Comparison of ENCODE assay signal across 23 cellular contexts in genomic region chr9:132011309-132011708, GRCh38.
DNase-seq lines count a peak whose midpoint lies in the region; ATAC-seq, FAIRE-seq and TF ChIP-seq lines count a peak whose summit lies in the region.
"Had no signal": no experiment of that assay in that cellular context is flagged by ENCODE, and none has a peak within 500 bp of the region (broad histone marks: within the 10 kb centered on the region; RNA-seq: fewer than 3 reads in every experiment).

No MANE protein-coding gene starts in this region.

- TF ChIP-seq CTCF in DOHH2 (IDR thresholded peaks at IDR 0.05; ENCODE audit: low read depth, low read length, poor library complexity, severe bottlenecking) (no peak), OCI-LY7 (conservative IDR thresholded peaks at IDR 0.05; ENCODE audit: low read length) (no peak), K562 (IDR thresholded peaks at IDR 0.05 in 2 of 3, conservative IDR thresholded peaks at IDR 0.05 in 1 of 3; ENCODE audit: insufficient read depth in 2 of 3, low read depth in 1 of 3, low read length in 3 of 3) (no peak), chondrocyte (IDR thresholded peaks at IDR 0.05) (no peak)

- POLR2A ChIA-PET in OCI-LY7 (lab: Charles Lee) (interaction anchor here (0.6 to 2.0 kb wide), 3 partner anchors 8 to 10 kb away, joined by 3 to 6 read pairs (median 4); no protein-coding TSS in a partner anchor), K562 (lab: Yijun Ruan, JAX) (interaction anchor here (0.6 to 1.4 kb wide), 3 partner anchors 10 to 22 kb away, joined by 3 to 4 read pairs (median 3); no protein-coding TSS in a partner anchor)

- no peak overlapping the region for H3K27ac ChIP-seq in BLaER1
- H3K27ac ChIP-seq in DOHH2 (ENCODE audit: low read depth, low read length) = peak overlapping the region; percentile 88
- peak overlapping the region; percentile 43 for H3K27ac ChIP-seq in OCI-LY7 (ENCODE audit: low read depth, low read length, poor library complexity, severe bottlenecking)
- no peak overlapping the region for H3K27ac ChIP-seq in K562 (ENCODE audit: extremely low read depth, low read depth, low read length)
- H3K27ac ChIP-seq: BLaER1 treated with 17β-estradiol and CSF1 and Interleukin-3, amounts not matched to agents 10 nM and 100 nM; C4-2B had no signal

- H3K36me3 Mint-ChIP-seq in chondrocyte (ENCODE audit: low read depth) = peaks cover 5% of the 10 kb centered on the region

- no peak overlapping the region for H3K4me3 Mint-ChIP-seq in chondrocyte (ENCODE audit: unreplicated experiment)
- H3K4me3 Mint-ChIP-seq: CD4-positive, alpha-beta T cell; CD8-positive, alpha-beta T cell had no signal

- H3K27me3 Mint-ChIP-seq in chondrocyte (ENCODE audit: low read depth) = no peaks in the 10 kb centered on the region
- H3K27me3 Mint-ChIP-seq: CD4-positive, alpha-beta T cell had no signal

- DNase-seq in OCI-LY7 (ENCODE audit: low spot score) = no peak
- no peak for DNase-seq in K562 (ENCODE audit: extremely low read depth in 1 of 4, low spot score in 3 of 4)
- DNase-seq in hypothalamus (lab: John Stamatoyannopoulos, UW) = no peak
- DNase-seq in DMS79 (lab: John Stamatoyannopoulos, UW) = no peak
- DNase-seq in chondrocyte (ENCODE audit: low spot score) = no peak
- DNase-seq: 8988T; ACHN; BE2C; Caco-2; Calu3; CD4-positive, alpha-beta T cell; CD8-positive, alpha-beta T cell; DND-41; GF-D8 had no signal

- TF ChIP-seq EP300 in K562 (IDR thresholded peaks at IDR 0.05; ENCODE audit: low read length) = no peak

- H3K36me3 ChIP-seq in BLaER1 (peaks cover 16% of the 10 kb centered on the region; the same call in 1 of the 2 replicates), DOHH2 (ENCODE audit: control insufficient read depth, low read length) (peaks cover 22% of the 10 kb centered on the region), OCI-LY7 (ENCODE audit: insufficient read depth, low read length) (peaks cover 15% of the 10 kb centered on the region), K562 (ENCODE audit: control insufficient read depth, insufficient read depth, low read length) (no peaks in the 10 kb centered on the region; the same call in 2 of the 3 replicates)
- H3K36me3 ChIP-seq: BE2C had no signal

- H3K9ac ChIP-seq in BLaER1 (no peak overlapping the region), K562 (ENCODE audit: insufficient read depth in 1 of 2, low read depth in 2 of 2, low read length in 2 of 2) (no peak overlapping the region)
- H3K9ac ChIP-seq: BLaER1 treated with 17β-estradiol and CSF1 and Interleukin-3, amounts not matched to agents 10 nM and 100 nM had no signal

- H3K9me3 ChIP-seq in BLaER1 = no peaks in the 10 kb centered on the region
- no peaks in the 10 kb centered on the region for H3K9me3 ChIP-seq in DOHH2 (ENCODE audit: control insufficient read depth, insufficient read depth, low read length)
- no peaks in the 10 kb centered on the region for H3K9me3 ChIP-seq in OCI-LY7 (ENCODE audit: low read length)
- H3K9me3 ChIP-seq in K562 (replicated peaks; ENCODE audit: control insufficient read depth, insufficient read depth, low read depth, low read length) = no peaks in the 10 kb centered on the region
- H3K9me3 ChIP-seq: BE2C; BLaER1 treated with 17β-estradiol and CSF1 and Interleukin-3, amounts not matched to agents 10 nM and 100 nM; Caco-2 had no signal

- in situ Hi-C loops in K562 (cut with MboI) = no loop called here

- H4K20me1 ChIP-seq in BLaER1 = peaks cover 11% of the 10 kb centered on the region
- no peaks in the 10 kb centered on the region for H4K20me1 ChIP-seq in DOHH2 (ENCODE audit: control insufficient read depth, insufficient read depth, low read depth, low read length)
- no peaks in the 10 kb centered on the region for H4K20me1 ChIP-seq in OCI-LY7 (ENCODE audit: insufficient read depth, low read length)
- H4K20me1 ChIP-seq in K562 (replicated peaks; ENCODE audit: control insufficient read depth, insufficient read depth, low read length) = peaks cover 5% of the 10 kb centered on the region; the same call in 1 of the 2 replicates

- CTCF ChIA-PET in OCI-LY7 (lab: Charles Lee; ENCODE audit: unreplicated experiment) = no interaction called here
- CTCF ChIA-PET in K562 (lab: Yijun Ruan, JAX; ENCODE audit: low intra/inter-chr PET ratio) = no interaction called here

- no peak for TF ChIP-seq POLR2A in K562 (conservative IDR thresholded peaks at IDR 0.05)

- H3K79me2 ChIP-seq in DOHH2 (ENCODE audit: control insufficient read depth, low read length) = peaks cover 24% of the 10 kb centered on the region
- H3K79me2 ChIP-seq in OCI-LY7 (ENCODE audit: insufficient read depth, low read depth, low read length) = no peaks in the 10 kb centered on the region
- H3K79me2 ChIP-seq in K562 (ENCODE audit: control insufficient read depth, insufficient read depth, low read length) = no peaks in the 10 kb centered on the region

- no peak for FAIRE-seq in K562 (lab: Jason Lieb, UNC)
- FAIRE-seq: A204.1, D721Med, G401.6, GM12891, GM19239 had no signal

- TF ChIP-seq RAD21 in K562 (CRISPR knock-in tag; conservative IDR thresholded peaks at IDR 0.05 in 1 of 2, IDR thresholded peaks at IDR 0.05 in 1 of 2) = no peak

- no peaks in the 10 kb centered on the region for H3K9me3 Mint-ChIP-seq in chondrocyte (ENCODE audit: low read depth)
- H3K9me3 Mint-ChIP-seq: CD4-positive, alpha-beta T cell; CD8-positive, alpha-beta T cell had no signal

- intact Hi-C loops in OCI-LY7 (cut with micrococcal nuclease; ENCODE audit: unreplicated experiment) (no loop called here), K562 (cut with micrococcal nuclease) (no loop called here)

- no peak overlapping the region for H3K27ac Mint-ChIP-seq in chondrocyte (ENCODE audit: unreplicated experiment)
- H3K27ac Mint-ChIP-seq: CD4-positive, alpha-beta T cell; CD8-positive, alpha-beta T cell had no signal

- H3K4me2 ChIP-seq in BLaER1 = 0 out of 2 replicates have a peak overlapping the region, but pooled peaks have one; percentile 4
- H3K4me2 ChIP-seq in DOHH2 (ENCODE audit: low read length) = peak overlapping the region; percentile 69
- H3K4me2 ChIP-seq in OCI-LY7 (ENCODE audit: low read length) = peak overlapping the region; percentile 37; the same call in 1 of the 2 replicates
- no peak overlapping the region for H3K4me2 ChIP-seq in K562 (ENCODE audit: insufficient read depth, low read length)
- H3K4me2 ChIP-seq: BLaER1 treated with 17β-estradiol and CSF1 and Interleukin-3, amounts not matched to agents 10 nM and 100 nM had no signal

- H3F3A ChIP-seq in DOHH2 (ENCODE audit: control insufficient read depth, insufficient read depth) = peaks cover 14% of the 10 kb centered on the region

- no peak for ATAC-seq in K562
- ATAC-seq: CD8-positive, alpha-beta T cell had no signal

- BruUV-seq in OCI-LY7 (replicated peaks; lab: Mats Ljungman, UMichigan) = no TSS peak
- no TSS peak for BruUV-seq in K562 (replicated peaks; lab: Mats Ljungman, UMichigan)

- no peak overlapping the region for H3K4me3 ChIP-seq in BLaER1
- H3K4me3 ChIP-seq in DOHH2 (ENCODE audit: low read length) = peak overlapping the region; percentile 43
- no peak overlapping the region for H3K4me3 ChIP-seq in OCI-LY7 (ENCODE audit: low read depth, low read length, poor library complexity, severe bottlenecking)
- H3K4me3 ChIP-seq in K562 = no peak overlapping the region
- H3K4me3 ChIP-seq: BLaER1 treated with 17β-estradiol and CSF1 and Interleukin-3, amounts not matched to agents 10 nM and 100 nM had no signal

- H3K4me1 ChIP-seq in BLaER1 (peaks cover 27% of the 10 kb centered on the region), DOHH2 (ENCODE audit: control insufficient read depth, low read length) (peaks cover 67% of the 10 kb centered on the region), OCI-LY7 (ENCODE audit: insufficient read depth, low read length, poor library complexity, severe bottlenecking) (peaks cover 14% of the 10 kb centered on the region), K562 (replicated peaks in 1 of 2; ENCODE audit: control insufficient read depth in 2 of 2, insufficient read depth in 2 of 2, low read length in 2 of 2) (no peaks in the 10 kb centered on the region)

- no peaks in the 10 kb centered on the region for H3K9me1 ChIP-seq in K562 (ENCODE audit: control insufficient read depth, insufficient read depth, low read length)

- H3K27me3 ChIP-seq in BLaER1 = no peaks in the 10 kb centered on the region
- no peaks in the 10 kb centered on the region for H3K27me3 ChIP-seq in DOHH2 (ENCODE audit: control insufficient read depth, low read length)
- H3K27me3 ChIP-seq in K562 (ENCODE audit: control insufficient read depth in 2 of 2, insufficient read depth in 2 of 2, low read length in 2 of 2) = no peaks in the 10 kb centered on the region
- H3K27me3 ChIP-seq: BE2C; BLaER1 treated with 17β-estradiol and CSF1 and Interleukin-3, amounts not matched to agents 10 nM and 100 nM had no signal

- H3K9me2 ChIP-seq in DOHH2 (replicated peaks; ENCODE audit: control insufficient read depth, low read length) = no peaks in the 10 kb centered on the region
- no peaks in the 10 kb centered on the region for H3K9me2 ChIP-seq in OCI-LY7 (ENCODE audit: insufficient read depth, low read length)

- 100% methylated on average over 2 of the region's 2 CpGs for WGBS in K562 (ENCODE audit: insufficient coverage, low coverage, missing lambda C conversion rate)

- H2AFZ ChIP-seq in OCI-LY7 (ENCODE audit: low read length) (no peak overlapping the region), K562 (ENCODE audit: low read depth, low read length) (no peak overlapping the region)

- H3K4me1 Mint-ChIP-seq in chondrocyte (ENCODE audit: low read depth) = peaks cover 31% of the 10 kb centered on the region

TF ChIP-seq in K562, 482 proteins besides CTCF, POLR2A, EP300 and RAD21:
- no peak for TF ChIP-seq SRSF9 (IDR thresholded peaks at IDR 0.05; ENCODE audit: borderline replicate concordance, low read depth, low read length)
- TF ChIP-seq ZNF589 (CRISPR knock-in tag; IDR thresholded peaks at IDR 0.05; ENCODE audit: low read depth) = no peak
- peak; percentile 70; the same call in 1 of the 2 replicates for TF ChIP-seq ZKSCAN1 (IDR thresholded peaks at IDR 0.05; ENCODE audit: low read depth, low read length)
- no peak for TF ChIP-seq POLR3A (IDR thresholded peaks at IDR 0.05; ENCODE audit: borderline replicate concordance, extremely low read depth, insufficient read depth, insufficient read length)
- TF ChIP-seq ZNF133 (CRISPR knock-in tag; IDR thresholded peaks at IDR 0.05) = no peak

Comparison
In these comparisons a context has a peak if more than half of its experiments do, and no peak if none do; other contexts are left out.
1. H3K27ac ChIP-seq: peak in DOHH2 (single experiment) and OCI-LY7 (single experiment); none in BLaER1 (single experiment) and K562 (single experiment).